23 cellular contexts compared by ENCODE assay signal in the genomic region with DNA sequence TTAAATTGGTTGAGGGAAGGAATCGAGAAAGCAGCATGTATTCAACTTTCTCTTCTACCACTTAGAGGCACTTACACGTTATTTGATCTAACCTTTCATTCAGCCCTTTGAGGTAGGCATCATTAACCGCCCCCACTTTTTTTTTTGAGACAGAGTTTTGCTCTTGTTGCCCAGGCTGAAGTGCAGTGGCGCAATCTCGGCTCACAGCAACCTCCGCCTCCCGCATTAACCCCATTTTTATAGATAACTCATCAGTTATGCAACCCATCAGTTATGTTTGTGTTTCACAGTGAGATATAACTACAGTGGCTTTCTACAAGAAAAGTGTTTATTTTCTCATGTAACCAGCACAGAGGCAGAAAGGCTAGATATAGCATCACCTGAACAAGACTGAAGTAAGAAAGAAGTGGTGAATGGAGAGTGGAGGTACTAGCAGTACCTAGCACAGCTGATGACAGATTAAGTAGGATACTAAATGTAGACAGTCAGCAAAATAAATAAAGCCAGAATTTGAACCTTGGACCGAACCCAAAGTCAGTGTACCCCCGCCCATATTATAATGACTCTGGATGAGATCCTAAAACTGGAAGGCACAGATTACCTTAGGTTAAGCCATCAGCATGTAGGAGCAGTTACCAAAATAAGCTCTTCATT.
A peak's percentile ranks its signal among the peaks of the same experiment; 100 is the strongest.
DNase-seq lines count a peak whose midpoint lies in the region; ATAC-seq and TF ChIP-seq lines count a peak whose summit lies in the region.
"Had no signal": no experiment of that assay in that cellular context is flagged by ENCODE, and none has a peak within 500 bp of the region (broad histone marks: within the 10 kb centered on the region; RNA-seq: fewer than 3 reads in every experiment).

No MANE protein-coding gene starts in this region.

- no peak for TF ChIP-seq EP300 in upper lobe of left lung (IDR thresholded peaks at IDR 0.05)

- H3K4me3 Mint-ChIP-seq in MCF 10A (ENCODE audit: unreplicated experiment), result no peak overlapping the region
- H3K4me3 Mint-ChIP-seq: activated CD4-positive, alpha-beta T cell treated with anti-CD3 and anti-CD28 coated beads, Interleukin-2, amount 10 ng/mL, durations not matched to agents 24 days and 14 days; natural killer cell treated with Interleukin-12 subunit alpha and Interleukin-12 subunit beta and Interleukin-15 and Interleukin-18, amount 100 ng/mL, for 72 hours; stimulated activated naive B cell treated with anti-CD40 and anti-IgM and Interleukin-4, amounts not matched to agents 10 μg/mL and 1 μg/mL and 100 μg/mL, for 72 hours had no signal

- H4K20me1 ChIP-seq in Karpas-422 (ENCODE audit: insufficient read depth, low read depth, low read length), result no peaks in the 10 kb centered on the region

- H3K36me3 Mint-ChIP-seq in MCF 10A (ENCODE audit: insufficient read depth, unreplicated experiment), result no peaks in the 10 kb centered on the region
- H3K36me3 Mint-ChIP-seq: natural killer cell treated with Interleukin-12 subunit alpha and Interleukin-12 subunit beta and Interleukin-15 and Interleukin-18, amount 100 ng/mL, for 72 hours had no signal

- H3K4me2 ChIP-seq in Karpas-422 (ENCODE audit: low read depth, low read length, poor library complexity, severe bottlenecking), result no peak overlapping the region

- ATAC-seq in left lobe of liver (peak; percentile 75), upper lobe of left lung (ENCODE audit: low FRiP score in 2 of 2) (no peak)
- ATAC-seq: activated naive CD4-positive, alpha-beta T cell treated with anti-CD3 and anti-CD28 coated beads, Interleukin-2, amount 50 U/mL, for 72 hours; gastroesophageal sphincter; mucosa of descending colon; natural killer cell treated with Interleukin-12 subunit alpha and Interleukin-12 subunit beta and Interleukin-15 and Interleukin-18, amount 100 ng/mL, for 72 hours; stimulated activated naive B cell treated with anti-CD40 and anti-IgM and Interleukin-4, amounts not matched to agents 10 μg/mL and 1 μg/mL and 100 μg/mL, for 72 hours had no signal

- H3K79me2 ChIP-seq in Karpas-422 (ENCODE audit: low read length), result no peaks in the 10 kb centered on the region

- WGBS in upper lobe of left lung, 2 donors, result 70 to 72% methylated on average over 9 of the region's 9 CpGs

- H3K9me3 ChIP-seq in breast epithelium, result no peaks in the 10 kb centered on the region
- H3K9me3 ChIP-seq in BE2C, result no peaks in the 10 kb centered on the region
- no peaks in the 10 kb centered on the region for H3K9me3 ChIP-seq in Karpas-422 (ENCODE audit: low read length)
- no peaks in the 10 kb centered on the region for H3K9me3 ChIP-seq in upper lobe of left lung
- H3K9me3 ChIP-seq: gastroesophageal sphincter, mucosa of descending colon, SJSA1 had no signal

- H2AFZ ChIP-seq in Karpas-422 (ENCODE audit: low read length), result no peak overlapping the region

- H3K4me1 ChIP-seq in breast epithelium (no peaks in the 10 kb centered on the region), BE2C (no peaks in the 10 kb centered on the region), Karpas-422 (ENCODE audit: low read length) (no peaks in the 10 kb centered on the region), upper lobe of left lung (no peaks in the 10 kb centered on the region)
- H3K4me1 ChIP-seq: SJSA1 had no signal

- no peaks in the 10 kb centered on the region for H3K9me2 ChIP-seq in Karpas-422 (replicated peaks; ENCODE audit: insufficient read depth, low read length)

- H3K4me3 ChIP-seq in breast epithelium, result no peak overlapping the region
- no peak overlapping the region for H3K4me3 ChIP-seq in BE2C (ENCODE audit: low read depth, low read length)
- no peak overlapping the region for H3K4me3 ChIP-seq in Karpas-422 (ENCODE audit: low read length)
- no peak overlapping the region for H3K4me3 ChIP-seq in upper lobe of left lung
- H3K4me3 ChIP-seq: gastroesophageal sphincter, mucosa of descending colon, SJSA1 had no signal

- H3K9me3 Mint-ChIP-seq in MCF 10A (ENCODE audit: unreplicated experiment), result no peaks in the 10 kb centered on the region
- H3K9me3 Mint-ChIP-seq: activated naive CD4-positive, alpha-beta T cell treated with anti-CD3 and anti-CD28 coated beads, Interleukin-2, amount 50 U/mL, for 72 hours; natural killer cell treated with Interleukin-12 subunit alpha and Interleukin-12 subunit beta and Interleukin-15 and Interleukin-18, amount 100 ng/mL, for 72 hours; stimulated activated naive B cell treated with anti-CD40 and anti-IgM and Interleukin-4, amounts not matched to agents 10 μg/mL and 1 μg/mL and 100 μg/mL, for 72 hours had no signal

- H3K4me1 Mint-ChIP-seq in MCF 10A (ENCODE audit: insufficient read depth, unreplicated experiment), result peaks cover 14% of the 10 kb centered on the region
- H3K4me1 Mint-ChIP-seq: activated CD4-positive, alpha-beta T cell treated with anti-CD3 and anti-CD28 coated beads, Interleukin-2, amount 10 ng/mL, durations not matched to agents 24 days and 14 days had no signal

- POLR2A ChIA-PET in MCF 10A (lab: Yijun Ruan, JAX), result interaction anchor here (0.7 kb wide), 1 partner anchor 360 kb away, joined by 3 read pairs; no protein-coding TSS in a partner anchor

- H3K27ac ChIP-seq in breast epithelium (no peak overlapping the region), Karpas-422 (ENCODE audit: low read length) (no peak overlapping the region), upper lobe of left lung (no peak overlapping the region)
- H3K27ac ChIP-seq: gastroesophageal sphincter, SJSA1 had no signal

- intact Hi-C loops in MCF 10A (cut with micrococcal nuclease), result no loop called here
- intact Hi-C loops in breast epithelium (cut with DNase I; ENCODE audit: low total_unique reads), result no loop called here

- BruUV-seq in MCF 10A (replicated peaks; lab: Mats Ljungman, UMichigan), result no TSS peak

- DNase-seq in MCF 10A (ENCODE audit: unreplicated experiment) (peak; percentile 42), breast epithelium (ENCODE audit: low spot score in 2 of 2) (no peak), SIG-M5 treated with dmso at 0.1 percent for 504 hours (lab: John Stamatoyannopoulos, UW; ENCODE audit: unreplicated experiment) (peak; percentile 51), left lobe of liver (ENCODE audit: low spot score) (peak; percentile 66), BE2C (no peak), NCI-H226 (no peak), Karpas-422 (no peak), upper lobe of left lung (no peak)
- DNase-seq: activated CD4-positive, alpha-beta T cell treated with anti-CD3 and anti-CD28 coated beads, Interleukin-2, amount 10 ng/mL, durations not matched to agents 24 days and 14 days; activated CD8-positive, alpha-beta memory T cell treated with anti-CD3 and anti-CD28 coated beads for 24 hours; GOT3; mammary epithelial cell; mucosa of descending colon; NCI-H1048; NCI-H1694 treated with DMSO at 0.1 percent for 48 hours; NCI-H69; stimulated activated naive B cell treated with anti-CD40 and anti-IgM and Interleukin-4, amounts not matched to agents 10 μg/mL and 1 μg/mL and 100 μg/mL, for 72 hours; substantia nigra; T1000 had no signal

- no peak for TF ChIP-seq CTCF in MCF 10A (IDR thresholded peaks at IDR 0.05; ENCODE audit: unreplicated experiment)
- TF ChIP-seq CTCF in breast epithelium (IDR thresholded peaks at IDR 0.05), result no peak
- no peak for TF ChIP-seq CTCF in BE2C (IDR thresholded peaks at IDR 0.05; ENCODE audit: low read depth, low read length)
- no peak for TF ChIP-seq CTCF in upper lobe of left lung (IDR thresholded peaks at IDR 0.05)

- CTCF ChIA-PET in MCF 10A (lab: Yijun Ruan, JAX), result interaction anchor here (0.6 kb wide), 1 partner anchor 1419 kb away, joined by 3 read pairs; no protein-coding TSS in a partner anchor

- H3K9ac ChIP-seq in Karpas-422 (ENCODE audit: low read length), result no peak overlapping the region

- no peak overlapping the region for H3K27ac Mint-ChIP-seq in MCF 10A (ENCODE audit: low read depth, unreplicated experiment)
- H3K27ac Mint-ChIP-seq: activated CD4-positive, alpha-beta T cell treated with anti-CD3 and anti-CD28 coated beads, Interleukin-2, amount 10 ng/mL, durations not matched to agents 24 days and 14 days; activated naive CD4-positive, alpha-beta T cell treated with anti-CD3 and anti-CD28 coated beads, Interleukin-2, amount 50 U/mL, for 72 hours; stimulated activated naive B cell treated with anti-CD40 and anti-IgM and Interleukin-4, amounts not matched to agents 10 μg/mL and 1 μg/mL and 100 μg/mL, for 72 hours had no signal

- H3K36me3 ChIP-seq in breast epithelium (no peaks in the 10 kb centered on the region), BE2C (no peaks in the 10 kb centered on the region), Karpas-422 (ENCODE audit: insufficient read depth, low read length) (no peaks in the 10 kb centered on the region), upper lobe of left lung (no peaks in the 10 kb centered on the region)
- H3K36me3 ChIP-seq: gastroesophageal sphincter, SJSA1 had no signal

- TF ChIP-seq POLR2A in breast epithelium (IDR thresholded peaks at IDR 0.05) (no peak), upper lobe of left lung (IDR thresholded peaks at IDR 0.05) (no peak)

- no peaks in the 10 kb centered on the region for H3K27me3 ChIP-seq in breast epithelium
- H3K27me3 ChIP-seq in BE2C, result no peaks in the 10 kb centered on the region
- no peaks in the 10 kb centered on the region for H3K27me3 ChIP-seq in Karpas-422 (ENCODE audit: low read length)
- H3K27me3 ChIP-seq in upper lobe of left lung, result no peaks in the 10 kb centered on the region
- H3K27me3 ChIP-seq: gastroesophageal sphincter, SJSA1 had no signal

- no peaks in the 10 kb centered on the region for H3K27me3 Mint-ChIP-seq in MCF 10A (ENCODE audit: insufficient read depth, unreplicated experiment)
- H3K27me3 Mint-ChIP-seq: activated CD4-positive, alpha-beta T cell treated with anti-CD3 and anti-CD28 coated beads, Interleukin-2, amount 10 ng/mL, durations not matched to agents 24 days and 14 days; natural killer cell treated with Interleukin-12 subunit alpha and Interleukin-12 subunit beta and Interleukin-15 and Interleukin-18, amount 100 ng/mL, for 72 hours; stimulated activated naive B cell treated with anti-CD40 and anti-IgM and Interleukin-4, amounts not matched to agents 10 μg/mL and 1 μg/mL and 100 μg/mL, for 72 hours had no signal

Comparison
In these comparisons a context has a peak if more than half of its experiments do, and no peak if none do; other contexts are left out.
1. DNase-seq: peak in MCF 10A (single experiment), SIG-M5 treated with dmso at 0.1 percent for 504 hours (single experiment) and left lobe of liver (single experiment); none in breast epithelium (0 of 2), BE2C (single experiment), NCI-H226 (single experiment), Karpas-422 (single experiment) and upper lobe of left lung (0 of 2).